ENCODE assay signal across 17 cellular contexts in genomic region chr4:422587-422986, GRCh38.
A peak's percentile ranks its signal among the peaks of the same experiment; 100 is the strongest.
DNase-seq lines count a peak whose midpoint lies in the region; ATAC-seq and TF ChIP-seq lines count a peak whose summit lies in the region.
"Had no signal": no experiment of that assay in that cellular context is flagged by ENCODE, and none has a peak within 500 bp of the region (broad histone marks: within the 10 kb centered on the region; RNA-seq: fewer than 3 reads in every experiment).

No MANE protein-coding gene starts in this region.

- H3K27me3 Mint-ChIP-seq in MCF 10A (ENCODE audit: insufficient read depth, unreplicated experiment) (no peaks in the 10 kb centered on the region), WTC11 (ENCODE audit: low read depth) (peaks cover 10% of the 10 kb centered on the region), progenitor cell of endocrine pancreas (no peaks in the 10 kb centered on the region), chondrocyte (ENCODE audit: low read depth) (no peaks in the 10 kb centered on the region)
- no peaks in the 10 kb centered on the region for H3K27me3 Mint-ChIP-seq in activated naive CD8-positive, alpha-beta T cell treated with anti-CD3 and anti-CD28 coated beads for 36 hours
- H3K27me3 Mint-ChIP-seq: CD4-positive, alpha-beta T cell had no signal

- CTCF ChIA-PET in MCF 10A (lab: Yijun Ruan, JAX) = no interaction called here
- CTCF ChIA-PET in mammary epithelial cell (lab: Charles Lee; ENCODE audit: low non-redundant PET) = interaction anchor here (0.6 kb wide), 1 partner anchor 178 kb away, joined by 3 read pairs; no protein-coding TSS in a partner anchor
- CTCF ChIA-PET in WTC11 (lab: Charles Lee) = interaction anchor here (1.4 kb wide), 1 partner anchor 93 kb away, joined by 3 read pairs; no protein-coding TSS in a partner anchor

- dilution Hi-C loops in mammary epithelial cell (cut with HindIII; ENCODE audit: low sequenced_read_pairs) = no loop called here

- H3K36me3 Mint-ChIP-seq in MCF 10A (ENCODE audit: insufficient read depth, unreplicated experiment) = peaks cover 17% of the 10 kb centered on the region
- H3K36me3 Mint-ChIP-seq in WTC11 = peaks cover 81% of the 10 kb centered on the region
- peaks cover 36% of the 10 kb centered on the region for H3K36me3 Mint-ChIP-seq in progenitor cell of endocrine pancreas (ENCODE audit: insufficient read depth)
- H3K36me3 Mint-ChIP-seq in activated naive CD8-positive, alpha-beta T cell treated with anti-CD3 and anti-CD28 coated beads for 36 hours = peaks cover 26% of the 10 kb centered on the region
- H3K36me3 Mint-ChIP-seq in chondrocyte (ENCODE audit: low read depth) = peaks cover 41% of the 10 kb centered on the region

- H3K79me2 ChIP-seq in mammary epithelial cell (ENCODE audit: insufficient read depth, low read length) = no peaks in the 10 kb centered on the region

- H3K27me3 ChIP-seq in mammary epithelial cell (ENCODE audit: insufficient read depth, low read length) = no peaks in the 10 kb centered on the region

- H3K4me1 ChIP-seq in mammary epithelial cell (ENCODE audit: insufficient read depth, low read length) = no peaks in the 10 kb centered on the region
- H3K4me1 ChIP-seq: A549, Caco-2, HAP-1 had no signal

- TF ChIP-seq CTCF in MCF 10A (IDR thresholded peaks at IDR 0.05; ENCODE audit: unreplicated experiment) (no peak), mammary epithelial cell (conservative IDR thresholded peaks at IDR 0.05 in 1 of 2, IDR thresholded peaks at IDR 0.05 in 1 of 2; ENCODE audit: extremely low read depth in 1 of 2, insufficient read depth in 1 of 2, low read depth in 1 of 2, low read length in 2 of 2) (no peak), WTC11 (IDR thresholded peaks at IDR 0.05) (no peak), progenitor cell of endocrine pancreas (IDR thresholded peaks at IDR 0.05; ENCODE audit: unreplicated experiment) (no peak), chondrocyte (IDR thresholded peaks at IDR 0.05) (no peak)

- H3K9me3 Mint-ChIP-seq in MCF 10A (ENCODE audit: unreplicated experiment) = peaks cover 30% of the 10 kb centered on the region
- peaks cover 66% of the 10 kb centered on the region for H3K9me3 Mint-ChIP-seq in WTC11
- H3K9me3 Mint-ChIP-seq in progenitor cell of endocrine pancreas (ENCODE audit: low read depth) = peaks cover 44% of the 10 kb centered on the region
- peaks cover 48% of the 10 kb centered on the region for H3K9me3 Mint-ChIP-seq in activated naive CD8-positive, alpha-beta T cell treated with anti-CD3 and anti-CD28 coated beads for 36 hours
- peaks cover 51% of the 10 kb centered on the region for H3K9me3 Mint-ChIP-seq in chondrocyte (ENCODE audit: low read depth)

- ATAC-seq in WTC11 (no peak), GM19467 (IDR thresholded peaks at IDR 0.05; ENCODE audit: unreplicated experiment) (no peak)
- ATAC-seq: A549 had no signal

- intact Hi-C loops in MCF 10A (cut with micrococcal nuclease) = no loop called here
- intact Hi-C loops in mammary epithelial cell (cut with micrococcal nuclease) = no loop called here

- in situ Hi-C loops in mammary epithelial cell (cut with MboI; ENCODE audit: low sequenced_read_pairs in 2 of 2) = no loop called here

- WGBS in mammary epithelial cell (ENCODE audit: low coverage, missing lambda C conversion rate) = 94% methylated on average over 2 of the region's 2 CpGs

- no peak overlapping the region for H3K9ac ChIP-seq in mammary epithelial cell (ENCODE audit: insufficient read depth, low read length)
- H3K9ac ChIP-seq: GM23248 had no signal

- H3K27ac ChIP-seq in mammary epithelial cell (ENCODE audit: insufficient read depth, low read depth, low read length) = no peak overlapping the region
- H3K27ac ChIP-seq: 22Rv1, A549, C4-2B, GM23248 had no signal

- H3K9me3 ChIP-seq in mammary epithelial cell (replicated peaks; ENCODE audit: insufficient read depth, low read length) = peaks cover 57% of the 10 kb centered on the region

- POLR2A ChIA-PET in MCF 10A (lab: Yijun Ruan, JAX) = interaction anchor here (0.6 to 0.7 kb wide), 2 partner anchors 296 to 366 kb away, joined by 3 read pairs; no protein-coding TSS in a partner anchor
- POLR2A ChIA-PET in WTC11 (lab: Charles Lee) = no interaction called here

- H3K36me3 ChIP-seq in mammary epithelial cell (ENCODE audit: insufficient read depth, low read length) = no peaks in the 10 kb centered on the region
- H3K36me3 ChIP-seq: HAP-1 had no signal

- H3K4me1 Mint-ChIP-seq in MCF 10A (ENCODE audit: insufficient read depth, unreplicated experiment) (no peaks in the 10 kb centered on the region), WTC11 (no peaks in the 10 kb centered on the region), progenitor cell of endocrine pancreas (ENCODE audit: low read depth) (no peaks in the 10 kb centered on the region), chondrocyte (ENCODE audit: low read depth) (no peaks in the 10 kb centered on the region)
- no peaks in the 10 kb centered on the region for H3K4me1 Mint-ChIP-seq in activated naive CD8-positive, alpha-beta T cell treated with anti-CD3 and anti-CD28 coated beads for 36 hours

- no peak overlapping the region for H3K4me3 Mint-ChIP-seq in MCF 10A (ENCODE audit: unreplicated experiment)
- no peak overlapping the region for H3K4me3 Mint-ChIP-seq in WTC11
- no peak overlapping the region for H3K4me3 Mint-ChIP-seq in progenitor cell of endocrine pancreas (ENCODE audit: low read depth)
- no peak overlapping the region for H3K4me3 Mint-ChIP-seq in activated naive CD8-positive, alpha-beta T cell treated with anti-CD3 and anti-CD28 coated beads for 36 hours
- H3K4me3 Mint-ChIP-seq in chondrocyte (ENCODE audit: unreplicated experiment) = no peak overlapping the region
- H3K4me3 Mint-ChIP-seq: CD4-positive, alpha-beta T cell had no signal

- H3K4me3 ChIP-seq in mammary epithelial cell (replicated peaks in 1 of 3; ENCODE audit: insufficient read depth in 1 of 3, low read depth in 2 of 3, low read length in 3 of 3) = no peak overlapping the region
- H3K4me3 ChIP-seq: A549, GM23248, HAP-1 had no signal

- DNase-seq in MCF 10A (ENCODE audit: unreplicated experiment) = no peak
- DNase-seq in mammary epithelial cell = no peak
- DNase-seq in WTC11 (ENCODE audit: low spot score) = no peak
- DNase-seq in progenitor cell of endocrine pancreas (ENCODE audit: low spot score, unreplicated experiment) = no peak
- no peak for DNase-seq in activated naive CD8-positive, alpha-beta T cell treated with anti-CD3 and anti-CD28 coated beads for 36 hours
- DNase-seq in chondrocyte (ENCODE audit: low spot score) = no peak
- DNase-seq: AML-193; Caco-2; CD4-positive, alpha-beta T cell; DMS79 treated with DMSO at 0.1 percent for 48 hours; GF-D8; GM23248 had no signal

- H3K27ac Mint-ChIP-seq in MCF 10A (ENCODE audit: low read depth, unreplicated experiment) (no peak overlapping the region), WTC11 (no peak overlapping the region), progenitor cell of endocrine pancreas (peak overlapping the region; percentile 24), chondrocyte (ENCODE audit: unreplicated experiment) (no peak overlapping the region)
- no peak overlapping the region for H3K27ac Mint-ChIP-seq in activated naive CD8-positive, alpha-beta T cell treated with anti-CD3 and anti-CD28 coated beads for 36 hours
- H3K27ac Mint-ChIP-seq: CD4-positive, alpha-beta T cell had no signal

- no peaks in the 10 kb centered on the region for H4K20me1 ChIP-seq in mammary epithelial cell (ENCODE audit: insufficient read depth, low read length)

- H3K4me2 ChIP-seq in mammary epithelial cell (ENCODE audit: insufficient read depth, low read depth, low read length) = no peak overlapping the region
- H3K4me2 ChIP-seq: A549 had no signal

- BruUV-seq in MCF 10A (replicated peaks; lab: Mats Ljungman, UMichigan) = TSS peak; percentile 3
- no TSS peak for BruUV-seq in mammary epithelial cell (replicated peaks; lab: Mats Ljungman, UMichigan)

- H2AFZ ChIP-seq in mammary epithelial cell (ENCODE audit: low read depth, low read length) = no peak overlapping the region
- H2AFZ ChIP-seq: GM23248 had no signal

TF ChIP-seq in WTC11, 78 proteins besides CTCF, POLR2A, EP300 and RAD21:
- TF ChIP-seq ELF4 (CRISPR knock-in tag; IDR thresholded peaks at IDR 0.05; ENCODE audit: low read depth) (no peak), ZNF317 (CRISPR knock-in tag; IDR thresholded peaks at IDR 0.05; ENCODE audit: borderline replicate concordance, low read depth) (peak; percentile 74; the same call in 1 of the 2 replicates), HMGA2 (CRISPR knock-in tag; IDR thresholded peaks at IDR 0.05) (no peak)
